ENCODE assay signal across 8 cellular contexts in genomic region chr19:14780622-14781225, GRCh38. TPM values are rescaled to one million over a fixed set of nuclear protein-coding genes. Genes with fewer than 3 reads are reported as not detected.
"Had no signal": no experiment of that assay in that cellular context is flagged by ENCODE, and none has a peak within 500 bp of the region (broad histone marks: within the 10 kb centered on the region; RNA-seq: fewer than 3 reads in every experiment).

No MANE protein-coding gene starts in this region.

RNA-seq across cellular contexts. Expression of gene OR7A5, which starts 54.3 kb away (rescaled TPM):
- total RNA-seq: activated CD4-positive, alpha-beta memory T cell treated with anti-CD3 and anti-CD28 coated beads for 36 hours; activated CD4-positive, alpha-beta T cell treated with anti-CD3 and anti-CD28 coated beads, Interleukin-2, amount 10 ng/mL, durations not matched to agents 7 days and 5 days; activated naive CD4-positive, alpha-beta T cell treated with anti-CD3 and anti-CD28 coated beads, Interleukin-2, amount 50 U/mL, for 72 hours; ascending aorta; body of pancreas; bronchial epithelial cell; chondrocyte; Peyer's patch had no signal

RNA-seq across cellular contexts. Expression of gene OR7C1, which starts 54.3 kb away (rescaled TPM):
- total RNA-seq: activated CD4-positive, alpha-beta memory T cell treated with anti-CD3 and anti-CD28 coated beads for 36 hours; activated CD4-positive, alpha-beta T cell treated with anti-CD3 and anti-CD28 coated beads, Interleukin-2, amount 10 ng/mL, durations not matched to agents 7 days and 5 days; activated naive CD4-positive, alpha-beta T cell treated with anti-CD3 and anti-CD28 coated beads, Interleukin-2, amount 50 U/mL, for 72 hours; ascending aorta; body of pancreas; bronchial epithelial cell; chondrocyte; Peyer's patch had no signal
